In genomic region chr14:50821471-50822464, GRCh38 we compare ENCODE assay signal across 9 cellular contexts. TPM values are rescaled to one million over a fixed set of nuclear protein-coding genes. Genes with fewer than 3 reads are reported as not detected.
DNase-seq lines count a peak whose midpoint lies in the region; ATAC-seq, FAIRE-seq and TF ChIP-seq lines count a peak whose summit lies in the region.
"Had no signal": no experiment of that assay in that cellular context is flagged by ENCODE, and none has a peak within 500 bp of the region (broad histone marks: within the 10 kb centered on the region; RNA-seq: fewer than 3 reads in every experiment).

No MANE protein-coding gene starts in this region.

- no peak; the same call in 2 of the 3 replicates for ATAC-seq in K562
- ATAC-seq in GM21737 (IDR thresholded peaks at IDR 0.05; ENCODE audit: unreplicated experiment), result no peak
- no peak for ATAC-seq in GM18873 (IDR thresholded peaks at IDR 0.05; ENCODE audit: low FRiP score, unreplicated experiment)

- TF ChIP-seq POLR2A in K562 (conservative IDR thresholded peaks at IDR 0.05), result no peak

- H3K9me3 ChIP-seq in K562 (replicated peaks; ENCODE audit: control insufficient read depth, insufficient read depth, low read depth, low read length) (no peaks in the 10 kb centered on the region), small intestine (ENCODE audit: control insufficient read depth, low read depth) (no peaks in the 10 kb centered on the region)

- TF ChIP-seq CTCF in K562 (IDR thresholded peaks at IDR 0.05 in 2 of 3, conservative IDR thresholded peaks at IDR 0.05 in 1 of 3; ENCODE audit: insufficient read depth in 2 of 3, low read depth in 1 of 3, low read length in 3 of 3), result no peak

- H2AFZ ChIP-seq in K562 (ENCODE audit: low read depth, low read length), result no peak overlapping the region

- no peak for TF ChIP-seq RAD21 in K562 (CRISPR knock-in tag; conservative IDR thresholded peaks at IDR 0.05 in 1 of 2, IDR thresholded peaks at IDR 0.05 in 1 of 2)

- FAIRE-seq in GM19239 (lab: Jason Lieb, UNC), result peak; percentile 87
- FAIRE-seq in K562 (lab: Jason Lieb, UNC), result no peak
- no peak for FAIRE-seq in small intestine (lab: Jason Lieb, UNC)

- TF ChIP-seq EP300 in K562 (IDR thresholded peaks at IDR 0.05; ENCODE audit: low read length), result no peak

- H3K4me1 ChIP-seq in K562 (replicated peaks in 1 of 2; ENCODE audit: control insufficient read depth in 2 of 2, insufficient read depth in 2 of 2, low read length in 2 of 2) (no peaks in the 10 kb centered on the region; a peak in 3 of 5 replicates), small intestine (ENCODE audit: control insufficient read depth in 2 of 2, insufficient read depth in 1 of 2, low read depth in 1 of 2, low read length in 1 of 2) (peaks cover 0 to 4% of the 10 kb centered on the region in 2 donors)

- intact Hi-C loops in K562 (cut with micrococcal nuclease), result no loop called here

- no peak overlapping the region for H3K27ac ChIP-seq in K562 (ENCODE audit: extremely low read depth, low read depth, low read length)
- H3K27ac ChIP-seq in small intestine (ENCODE audit: low read depth in 1 of 2, low read length in 1 of 2), result peak overlapping the region; percentile 27 to 38

- no peak overlapping the region for H3K4me3 ChIP-seq in K562
- H3K4me3 ChIP-seq in small intestine (ENCODE audit: low read depth in 1 of 2, low read length in 2 of 2), result no peak overlapping the region

- H3K36me3 ChIP-seq in K562 (ENCODE audit: control insufficient read depth, insufficient read depth, low read length), result no peaks in the 10 kb centered on the region
- peaks cover 0 to 3% of the 10 kb centered on the region in 2 donors for H3K36me3 ChIP-seq in small intestine (ENCODE audit: control insufficient read depth in 2 of 2, insufficient read depth in 2 of 2, low read length in 2 of 2)

- WGBS in K562 (ENCODE audit: insufficient coverage, low coverage, missing lambda C conversion rate), result 14% methylated on average over 12 of the region's 13 CpGs
- WGBS in small intestine, 3 donors, result 60 to 81% (median 74%) methylated on average over 13 of the region's 13 CpGs

- POLR2A ChIA-PET in K562 (lab: Yijun Ruan, JAX) (interaction anchor here (0.5 to 0.6 kb wide), 2 partner anchors 123 to 944 kb away, joined by 3 to 5 read pairs; partner anchors contain the start of gene PYGL), HEK293T (lab: Yijun Ruan, JAX) (interaction anchor here (0.6 to 0.7 kb wide), 2 partner anchors 9 to 119 kb away, joined by 3 to 4 read pairs; partner anchors contain the start of gene NIN)

- 0 out of 4 replicates have a peak overlapping the region, but pooled peaks of 1 of the 2 experiments have one; percentile 26 for H3K9ac ChIP-seq in K562 (ENCODE audit: insufficient read depth in 1 of 2, low read depth in 2 of 2, low read length in 2 of 2)

- CTCF ChIA-PET in K562 (lab: Yijun Ruan, JAX; ENCODE audit: low intra/inter-chr PET ratio) (no interaction called here), HEK293T (lab: Yijun Ruan, JAX) (interaction anchor here (1.8 kb wide), 1 partner anchor 38 kb away, joined by 5 read pairs; no protein-coding TSS in a partner anchor)

- H4K20me1 ChIP-seq in K562 (replicated peaks; ENCODE audit: control insufficient read depth, insufficient read depth, low read length), result no peaks in the 10 kb centered on the region

- no peak overlapping the region for H3K4me2 ChIP-seq in K562 (ENCODE audit: insufficient read depth, low read length)

- no peaks in the 10 kb centered on the region for H3K9me1 ChIP-seq in K562 (ENCODE audit: control insufficient read depth, insufficient read depth, low read length)

- H3K79me2 ChIP-seq in K562 (ENCODE audit: control insufficient read depth, insufficient read depth, low read length), result no peaks in the 10 kb centered on the region

- peaks cover 0 to 8% of the 10 kb centered on the region in 2 experiments; a peak in 1 of 5 replicates for H3K27me3 ChIP-seq in K562 (ENCODE audit: control insufficient read depth in 2 of 2, insufficient read depth in 2 of 2, low read length in 2 of 2)
- H3K27me3 ChIP-seq in small intestine (ENCODE audit: control insufficient read depth in 2 of 2, insufficient read depth in 2 of 2, low read length in 2 of 2), result no peaks in the 10 kb centered on the region

- no TSS peak for BruUV-seq in K562 (replicated peaks; lab: Mats Ljungman, UMichigan)

- in situ Hi-C loops in K562 (cut with MboI), result no loop called here

- DNase-seq in GM19239 (ENCODE audit: insufficient read length, low spot score) (no peak), SKM-1 (lab: John Stamatoyannopoulos, UW; ENCODE audit: unreplicated experiment) (peak; percentile 41), K562 (ENCODE audit: extremely low read depth in 1 of 4, low spot score in 3 of 4) (peak in 2 of 4 experiments; percentile 5 to 24), small intestine (peak; percentile 45), HEK293T (ENCODE audit: extremely low spot score) (no peak), ecto neural progenitor cell (ENCODE audit: low spot score) (no peak)

TF ChIP-seq in K562, 482 proteins besides CTCF, POLR2A, EP300 and RAD21:
- TF ChIP-seq BMI1 (IDR thresholded peaks at IDR 0.05; ENCODE audit: low read length), result no peak
- TF ChIP-seq RBM17 (IDR thresholded peaks at IDR 0.05; ENCODE audit: borderline replicate concordance, low read depth, low read length), result no peak
- TF ChIP-seq CEBPB (tag; IDR thresholded peaks at IDR 0.05), result peak; percentile 65
- TF ChIP-seq TBP (optimal IDR thresholded peaks at IDR 0.05; ENCODE audit: low read depth, low read length), result no peak
- TF ChIP-seq ZFX (CRISPR knock-in tag; IDR thresholded peaks at IDR 0.05), result no peak
- 0 out of 2 replicates have a peak, but pooled peaks have one; percentile 18 for TF ChIP-seq CBFA2T3 (IDR thresholded peaks at IDR 0.05)
- TF ChIP-seq DPF2 (IDR thresholded peaks at IDR 0.05), result no peak
- no peak for TF ChIP-seq ZNF707 (CRISPR knock-in tag; conservative IDR thresholded peaks at IDR 0.05)
- TF ChIP-seq XRCC4 (IDR thresholded peaks at IDR 0.05; ENCODE audit: extremely low read depth, insufficient read depth, insufficient read length), result no peak
- TF ChIP-seq TCF3 (CRISPR knock-in tag; IDR thresholded peaks at IDR 0.05), result peak; percentile 53
- no peak for TF ChIP-seq NONO (IDR thresholded peaks at IDR 0.05; ENCODE audit: low read depth in 2 of 2, low read length in 1 of 2)

TF ChIP-seq in HEK293T, 16 proteins besides CTCF, POLR2A, EP300 and RAD21:
- TF ChIP-seq BHLHE40 (IDR thresholded peaks at IDR 0.05; ENCODE audit: borderline replicate concordance), result no peak
- no peak for TF ChIP-seq CTBP1 (IDR thresholded peaks at IDR 0.05; ENCODE audit: borderline replicate concordance)
- no peak for TF ChIP-seq LEF1 (IDR thresholded peaks at IDR 0.05; ENCODE audit: borderline replicate concordance)
- TF ChIP-seq ZNF384 (IDR thresholded peaks at IDR 0.05), result no peak

RNA-seq across cellular contexts. Expression of gene NIN, which starts 9.2 kb away (rescaled TPM):
- 8.1 and 14.9 TPM in 2 replicates for total RNA-seq in K562 (2011; cell fraction: chromatin; rRNA removed; ENCODE audit: low replicate concordance)
- 3.4 and 3.5 TPM in 2 replicates for total RNA-seq in K562 (2011; cell fraction: nucleolus; rRNA removed)
- total RNA-seq in K562 (2011; cell fraction: nucleoplasm; rRNA removed), result 4.9 and 10.2 TPM in 2 replicates
- total RNA-seq in K562 (2014; rRNA removed) (4.3 and 4.8 TPM in 2 replicates), K562 (2014; rRNA removed; fragmentation: Illumina TruSeq; extraction: Trizol) (6.8 and 7.8 TPM in 2 replicates), K562 (2015; rRNA removed; fragmentation: Illumina TruSeq; extraction: Trizol) (8.2 and 8.3 TPM in 2 replicates), K562 (2021) (7.4 and 8.4 TPM in 2 replicates)
- polyA plus RNA-seq in K562 (2011; rRNA removed) (3.5 and 5.4 TPM in 2 replicates), K562 (2014; fragmentation: Illumina TruSeq; extraction: Trizol) (5.0 TPM in 2 replicates), K562 (2014; fragmentation: Nextera tagmentation; extraction: Ambion mirVana) (1 to 10 TPM in 1 of 2 experiments, under 1 TPM in 1; 0.84 to 1.0 TPM), K562 (2014; rRNA removed) (2.4 and 3.8 TPM in 2 replicates), small intestine (1 to 10 TPM; 1.9 to 4.4 (median 3.1) TPM)
- polyA plus RNA-seq in K562 (2011; cell fraction: cytosol; rRNA removed), result 1.7 and 1.9 TPM in 2 replicates
- 4.4 and 5.6 TPM in 2 replicates for polyA plus RNA-seq in K562 (2011; cell fraction: nucleus; rRNA removed)
- polyA plus RNA-seq in K562 (2012), result 3.6 and 4.0 TPM in 2 replicates
- polyA minus RNA-seq in K562 (2011; rRNA and poly(A)+ RNA removed), result 9.9 and 10.3 TPM in 2 replicates
- polyA minus RNA-seq in K562 (2011; cell fraction: cytosol; rRNA and poly(A)+ RNA removed), result 4.3 and 6.1 TPM in 2 replicates
- 4.6 and 9.1 TPM in 2 replicates for polyA minus RNA-seq in K562 (2011; cell fraction: nucleus; rRNA and poly(A)+ RNA removed)

RNA-seq across cellular contexts. Expression of gene ABHD12B, which starts 50.1 kb away (rescaled TPM):
- total RNA-seq in K562 (2011; cell fraction: chromatin; rRNA removed; ENCODE audit: low replicate concordance), result not detected in 2 replicates
- total RNA-seq in K562 (2011; cell fraction: nucleolus; rRNA removed), result not detected in 2 replicates
- total RNA-seq in K562 (2011; cell fraction: nucleoplasm; rRNA removed), result not detected in 2 replicates
- not detected in 2 replicates for total RNA-seq in K562 (2014; rRNA removed)
- total RNA-seq in K562 (2014; rRNA removed; fragmentation: Illumina TruSeq; extraction: Trizol), result not detected in 2 replicates
- total RNA-seq in K562 (2015; rRNA removed; fragmentation: Illumina TruSeq; extraction: Trizol), result not detected in 2 replicates
- not detected in 2 replicates for total RNA-seq in K562 (2021)
- not detected in 2 replicates for polyA plus RNA-seq in K562 (2011; rRNA removed)
- not detected in 2 replicates for polyA plus RNA-seq in K562 (2011; cell fraction: cytosol; rRNA removed)
- not detected in 2 replicates for polyA plus RNA-seq in K562 (2011; cell fraction: nucleus; rRNA removed)
- polyA plus RNA-seq in K562 (2012), result 0.37 TPM in 1 of 2 replicates, not detected in the other
- not detected in 2 replicates for polyA plus RNA-seq in K562 (2014; fragmentation: Illumina TruSeq; extraction: Trizol)
- not detected for polyA plus RNA-seq in K562 (2014; fragmentation: Nextera tagmentation; extraction: Ambion mirVana)
- not detected in 2 replicates for polyA plus RNA-seq in K562 (2014; rRNA removed)
- polyA minus RNA-seq in K562 (2011; rRNA and poly(A)+ RNA removed), result not detected in 2 replicates
- not detected in 2 replicates for polyA minus RNA-seq in K562 (2011; cell fraction: cytosol; rRNA and poly(A)+ RNA removed)
- polyA minus RNA-seq in K562 (2011; cell fraction: nucleus; rRNA and poly(A)+ RNA removed), result not detected in 2 replicates
- polyA plus RNA-seq in small intestine, result under 1 TPM in 1 of 3 donors, not detected in 2; 0.07 TPM
- total RNA-seq: SK-MEL-5 had no signal

Comparison
In these comparisons a context has a peak if more than half of its experiments do, and no peak if none do; other contexts are left out.
1. DNase-seq: peak in SKM-1 (single experiment) and small intestine (single experiment); none in GM19239 (single experiment), HEK293T (single experiment) and ecto neural progenitor cell (single experiment).